7 cellular contexts compared by ENCODE assay signal in genomic region chr16:1989826-1990335, GRCh38. TPM values are rescaled to one million over a fixed set of nuclear protein-coding genes. Genes with fewer than 3 reads are reported as not detected.
DNase-seq lines count a peak whose midpoint lies in the region; ATAC-seq and TF ChIP-seq lines count a peak whose summit lies in the region.

Gene SYNGR3, plus strand, starts transcription at chr16:1989970. Its CDS starts 133 bp downstream, at chr16:1990103.

- H3K27me3 ChIP-seq in OCI-LY1 (ENCODE audit: insufficient read depth, low read length) (peaks cover 6% of the 10 kb centered on the region; the same call in 1 of the 2 replicates), endodermal cell (ENCODE audit: control insufficient read depth, insufficient read depth, low read length, poor library complexity, severe bottlenecking) (peaks cover 37% of the 10 kb centered on the region)

- no peaks in the 10 kb centered on the region for H3K9me3 Mint-ChIP-seq in endodermal cell

- no peaks in the 10 kb centered on the region for H3K79me2 ChIP-seq in OCI-LY1 (ENCODE audit: insufficient read depth, low read length)

- H3K36me3 Mint-ChIP-seq in endodermal cell (ENCODE audit: low read depth), result peaks cover 10% of the 10 kb centered on the region

- peak within 1 kb of the TSS; percentile 68 for H3K4me2 ChIP-seq in OCI-LY1 (ENCODE audit: low read length)

- H3K4me1 ChIP-seq in OCI-LY1 (ENCODE audit: insufficient read depth, low read length, severe bottlenecking) (peaks cover 35% of the 10 kb centered on the region), endodermal cell (ENCODE audit: control insufficient read depth, insufficient read depth, low read length) (peaks cover 3% of the 10 kb centered on the region)

- H3K9ac ChIP-seq in OCI-LY1 (ENCODE audit: low read length) (peak within 1 kb of the TSS; percentile 36; the same call in 1 of the 2 replicates), endodermal cell (ENCODE audit: extremely low read depth, low read length, poor library complexity, severe bottlenecking) (peak within 1 kb of the TSS; percentile 30)

- H2AFZ ChIP-seq in OCI-LY1 (ENCODE audit: low read length), result no peak within 1 kb of the TSS

- in situ Hi-C loops in G401 (cut with HindIII; ENCODE audit: low sequenced_read_pairs) (no loop called here), KBM-7 (cut with MboI; ENCODE audit: low pct_unique_long_range_greater_than_20kb, low sequenced_read_pairs) (no loop called here)

- no peak for ATAC-seq in GM19035 (IDR thresholded peaks at IDR 0.05; ENCODE audit: unreplicated experiment)

- 0% methylated on average over 5 to 58 of the region's 66 CpGs for WGBS in endodermal cell (ENCODE audit: insufficient coverage in 1 of 2, insufficient read length in 1 of 2), 2 experiments

- H3K9me3 ChIP-seq in OCI-LY1 (ENCODE audit: low read length) (no peaks in the 10 kb centered on the region), endodermal cell (ENCODE audit: control insufficient read depth, low read length) (no peaks in the 10 kb centered on the region)

- no peak for DNase-seq in G401 (ENCODE audit: low spot score)
- DNase-seq in endodermal cell, result peak; percentile 77
- no peak for DNase-seq in skeletal muscle cell (ENCODE audit: low read depth)
- DNase-seq in KBM-7, result no peak
- DNase-seq in midbrain (lab: John Stamatoyannopoulos, UW), result no peak

- peak within 1 kb of the TSS; percentile 60 for H3K4me3 ChIP-seq in OCI-LY1 (ENCODE audit: low read depth, low read length, poor library complexity, severe bottlenecking)
- H3K4me3 ChIP-seq in endodermal cell (ENCODE audit: low read length), result peak within 1 kb of the TSS; percentile 80
- peak within 1 kb of the TSS; percentile 18 for H3K4me3 ChIP-seq in skeletal muscle cell (ENCODE audit: low read depth, low read length)

- H3K27me3 Mint-ChIP-seq in endodermal cell (ENCODE audit: insufficient read depth), result peaks cover 41% of the 10 kb centered on the region

- H3K36me3 ChIP-seq in OCI-LY1 (ENCODE audit: insufficient read depth, low read length) (peaks cover 13% of the 10 kb centered on the region), endodermal cell (ENCODE audit: control insufficient read depth, insufficient read depth, low read length) (peaks cover 22% of the 10 kb centered on the region)

- H3K4me1 Mint-ChIP-seq in endodermal cell, result peaks cover 1% of the 10 kb centered on the region

- no peaks in the 10 kb centered on the region; the same call in 1 of the 2 replicates for H3F3A ChIP-seq in OCI-LY1 (ENCODE audit: insufficient read depth, low read length)

- H4K20me1 ChIP-seq in OCI-LY1 (ENCODE audit: insufficient read depth, low read length), result no peaks in the 10 kb centered on the region

- peak within 1 kb of the TSS; percentile 53 for H3K4me3 Mint-ChIP-seq in endodermal cell

- no peaks in the 10 kb centered on the region for H3K9me2 ChIP-seq in OCI-LY1 (ENCODE audit: low read depth, low read length)

- no peak within 1 kb of the TSS for H3K27ac Mint-ChIP-seq in endodermal cell

- H3K27ac ChIP-seq in OCI-LY1 (ENCODE audit: low read depth, low read length, poor library complexity, severe bottlenecking) (no peak within 1 kb of the TSS), endodermal cell (ENCODE audit: low read depth, low read length) (no peak within 1 kb of the TSS)

- TF ChIP-seq CTCF in OCI-LY1 (IDR thresholded peaks at IDR 0.05; ENCODE audit: low read length) (no peak), endodermal cell (conservative IDR thresholded peaks at IDR 0.05) (no peak)

RNA-seq across cellular contexts. Expression of gene SYNGR3, which starts in this region (rescaled TPM):
- total RNA-seq in G401 (2014; rRNA removed; shearing (Covaris generic)), result 30.5 and 36.7 TPM in 2 replicates
- total RNA-seq in endodermal cell, result 10 to 100 TPM in 1 of 2 donors, 1 to 10 TPM in 1; 7.0 to 11.2 TPM
- polyA plus RNA-seq in endodermal cell (2013, experiment 1 of 2), result 4.8 TPM
- 3.7 TPM for polyA plus RNA-seq in endodermal cell (2013, experiment 2 of 2)

Comparison
In these comparisons a context has a peak if more than half of its experiments do, and no peak if none do; other contexts are left out.
1. H3K4me3 ChIP-seq: peak in every context shown above with its lines; median percentile 80 in endodermal cell; 60 in OCI-LY1; 18 in skeletal muscle cell.